In genomic region chr11:123525511-123525918, GRCh38 we compare ENCODE assay signal across 15 cellular contexts.
DNase-seq lines count a peak whose midpoint lies in the region; ATAC-seq and TF ChIP-seq lines count a peak whose summit lies in the region.
"Had no signal": no experiment of that assay in that cellular context is flagged by ENCODE, and none has a peak within 500 bp of the region (broad histone marks: within the 10 kb centered on the region; RNA-seq: fewer than 3 reads in every experiment).

No MANE protein-coding gene starts in this region.

- H3K9ac ChIP-seq in parathyroid adenoma, result no peak overlapping the region

- no peaks in the 10 kb centered on the region for H3K4me1 ChIP-seq in parathyroid adenoma
- no peaks in the 10 kb centered on the region for H3K4me1 ChIP-seq in uterus

- H2AFZ ChIP-seq in parathyroid adenoma, result peak overlapping the region; percentile 63

- no peaks in the 10 kb centered on the region for H3K36me3 ChIP-seq in parathyroid adenoma (ENCODE audit: control insufficient read depth, insufficient read depth, low read length)
- no peaks in the 10 kb centered on the region for H3K36me3 ChIP-seq in uterus
- H3K36me3 ChIP-seq: ovary had no signal

- H3K27me3 ChIP-seq in parathyroid adenoma (ENCODE audit: control insufficient read depth, insufficient read depth, low read length) (no peaks in the 10 kb centered on the region), uterus (no peaks in the 10 kb centered on the region)
- H3K27me3 ChIP-seq: ovary had no signal

- no peaks in the 10 kb centered on the region for H3K79me2 ChIP-seq in parathyroid adenoma

- H3K9me3 ChIP-seq in parathyroid adenoma (ENCODE audit: control insufficient read depth, low read length) (no peaks in the 10 kb centered on the region), uterus (no peaks in the 10 kb centered on the region)
- H3K9me3 ChIP-seq: ovary had no signal

- intact Hi-C loops in uterus (cut with DNase I; ENCODE audit: low total_unique reads), result no loop called here

- peak overlapping the region; percentile 26 to 53 for H3K4me3 ChIP-seq in foreskin fibroblast (ENCODE audit: low read depth in 1 of 2, low read length in 2 of 2)
- H3K4me3 ChIP-seq in parathyroid adenoma (ENCODE audit: low read depth, low read length), result no peak overlapping the region
- H3K4me3 ChIP-seq in uterus, result no peak overlapping the region
- H3K4me3 ChIP-seq: lung, ovary had no signal

- TF ChIP-seq POLR2A in uterus (IDR thresholded peaks at IDR 0.05) (no peak), erythroblast (IDR thresholded peaks at IDR 0.05; ENCODE audit: low read length) (no peak)

- H3K4me2 ChIP-seq in parathyroid adenoma (ENCODE audit: low read length), result no peak overlapping the region

- no peak for TF ChIP-seq CTCF in foreskin fibroblast (IDR thresholded peaks at IDR 0.05; ENCODE audit: low read depth, low read length)
- no peak for TF ChIP-seq CTCF in parathyroid adenoma (IDR thresholded peaks at IDR 0.05)
- TF ChIP-seq CTCF in uterus (IDR thresholded peaks at IDR 0.05), result no peak

- no peak for ATAC-seq in GM21737 (IDR thresholded peaks at IDR 0.05; ENCODE audit: unreplicated experiment)
- ATAC-seq: CD8-positive, alpha-beta T cell; stimulated activated naive CD8-positive, alpha-beta T cell treated with anti-CD3 and anti-CD28 coated beads, Interleukin-15, Interleukin-2, amounts not matched to agents 100 U/mL and 50 U/mL, for 24 hours had no signal

- H3K27ac ChIP-seq in parathyroid adenoma (peak overlapping the region; percentile 8), uterus (no peak overlapping the region)
- H3K27ac ChIP-seq: ovary had no signal

- DNase-seq in GM03348 (ENCODE audit: low spot score) (peak; percentile 22), amygdala (lab: John Stamatoyannopoulos, UW) (peak in 32 of 56 donors; percentile 15 to 72 (median 38)), foreskin fibroblast (no peak), NCI-H1105 treated with DMSO at 0.1 percent for 48 hours (lab: John Stamatoyannopoulos, UW) (no peak), uterus (no peak), erythroblast (lab: John Stamatoyannopoulos, UW) (no peak)
- DNase-seq: activated CD4-positive, alpha-beta T cell treated with anti-CD3 and anti-CD28 coated beads, Interleukin-2, amount 10 ng/mL, durations not matched to agents 7 days and 5 days; CD8-positive, alpha-beta T cell; ovary; stimulated activated CD4-positive, alpha-beta T cell treated with anti-CD3 and anti-CD28 coated beads, Interleukin-4, amount 100 ng/mL, for 4 hours; stimulated activated naive CD8-positive, alpha-beta T cell treated with anti-CD3 and anti-CD28 coated beads, Interleukin-15, Interleukin-2, amounts not matched to agents 100 U/mL and 50 U/mL, for 24 hours; T-helper 1 cell had no signal

Comparison
In these comparisons a context has a peak if more than half of its experiments do, and no peak if none do; other contexts are left out.
1. DNase-seq: peak in GM03348 (single experiment) and amygdala (32 of 56); none in foreskin fibroblast (0 of 2), NCI-H1105 treated with DMSO at 0.1 percent for 48 hours (single experiment), uterus (0 of 2) and erythroblast (0 of 2).
2. H3K4me3 ChIP-seq: peak in foreskin fibroblast (2 of 2); none in parathyroid adenoma (single experiment) and uterus (0 of 2).